ENCODE assay signal across 26 cellular contexts in genomic region chr21:46347203-46347550, GRCh38. TPM values are rescaled to one million over a fixed set of nuclear protein-coding genes. Genes with fewer than 3 reads are reported as not detected.
DNase-seq lines count a peak whose midpoint lies in the region; ATAC-seq, FAIRE-seq and TF ChIP-seq lines count a peak whose summit lies in the region.
"Had no signal": no experiment of that assay in that cellular context is flagged by ENCODE, and none has a peak within 500 bp of the region (broad histone marks: within the 10 kb centered on the region; RNA-seq: fewer than 3 reads in every experiment).

No MANE protein-coding gene starts in this region.

- intact Hi-C loops in right cardiac atrium (cut with DNase I): no loop called here
- intact Hi-C loops in psoas muscle (cut with DNase I): loop anchor here in 1 of 2 donors (2.0 kb wide), 1 partner anchor 48 kb away; no protein-coding TSS in a partner anchor

- peak; percentile 4 to 15 for ATAC-seq in right cardiac atrium
- no peak for ATAC-seq in psoas muscle
- ATAC-seq in GM21367 (IDR thresholded peaks at IDR 0.05; ENCODE audit: unreplicated experiment): no peak
- ATAC-seq in activated naive CD4-positive, alpha-beta T cell treated with anti-CD3 and anti-CD28 coated beads, Interleukin-2, amount 50 U/mL, for 72 hours: no peak

- H3K36me3 ChIP-seq in right atrium auricular region (peaks cover 56% of the 10 kb centered on the region), bronchial epithelial cell (ENCODE audit: control insufficient read depth, insufficient read depth, low read length) (peaks cover 16% of the 10 kb centered on the region), psoas muscle (ENCODE audit: insufficient read depth in 1 of 2, low read depth in 1 of 2) (peaks cover 5 to 62% of the 10 kb centered on the region in 2 donors)

- no peak for DNase-seq in right cardiac atrium
- DNase-seq in right atrium auricular region (ENCODE audit: low spot score): no peak
- DNase-seq in bronchial epithelial cell (ENCODE audit: low read depth): no peak
- DNase-seq in psoas muscle: peak in 1 of 2 donors; percentile 54
- DNase-seq in iPS-NIHi11 (ENCODE audit: low spot score): no peak
- no peak for DNase-seq in activated naive CD4-positive, alpha-beta T cell treated with anti-CD3 and anti-CD28 coated beads, Interleukin-2, amount 50 U/mL, for 72 hours (ENCODE audit: low spot score in 2 of 2)
- DNase-seq: AML-193; CD4-positive, alpha-beta T cell; GOT3; HCEC 1CT; KBM-7; NCI-H1105 treated with DMSO at 0.1 percent for 48 hours; NCI-H146; NCI-H1930; NCI-H2107; NCI-H446; NCI-H524 treated with DMSO at 0.1 percent for 48 hours; NCI-H774; SJCRH30 had no signal

- no peak overlapping the region for H3K27ac ChIP-seq in right cardiac atrium (ENCODE audit: low read length)
- H3K27ac ChIP-seq in right atrium auricular region: peak overlapping the region in 1 of 2 donors; percentile 8
- peak overlapping the region; percentile 95 for H3K27ac ChIP-seq in psoas muscle
- H3K27ac ChIP-seq: A549; BLaER1 treated with 17β-estradiol and CSF1 and Interleukin-3, amounts not matched to agents 10 nM and 100 nM; SJCRH30 had no signal

- no peaks in the 10 kb centered on the region for H3K4me1 ChIP-seq in right cardiac atrium (ENCODE audit: control insufficient read depth, insufficient read depth, low read length)
- H3K4me1 ChIP-seq in right atrium auricular region: no peaks in the 10 kb centered on the region
- H3K4me1 ChIP-seq in psoas muscle: peaks cover 21% of the 10 kb centered on the region
- H3K4me1 ChIP-seq: A549; BLaER1 treated with 17β-estradiol and CSF1 and Interleukin-3, amounts not matched to agents 10 nM and 100 nM; SJCRH30 had no signal

- H3K27me3 ChIP-seq in right cardiac atrium (ENCODE audit: control insufficient read depth, insufficient read depth): no peaks in the 10 kb centered on the region
- H3K27me3 ChIP-seq in right atrium auricular region: no peaks in the 10 kb centered on the region
- H3K27me3 ChIP-seq in bronchial epithelial cell (ENCODE audit: control insufficient read depth, insufficient read depth, low read length): no peaks in the 10 kb centered on the region
- no peaks in the 10 kb centered on the region for H3K27me3 ChIP-seq in psoas muscle (ENCODE audit: insufficient read depth in 3 of 3, low read length in 2 of 3)
- H3K27me3 ChIP-seq: BLaER1 treated with 17β-estradiol and CSF1 and Interleukin-3, amounts not matched to agents 10 nM and 100 nM; MG63; SJCRH30 had no signal

- H3K9me3 ChIP-seq in right cardiac atrium (ENCODE audit: control insufficient read depth, low read length) (no peaks in the 10 kb centered on the region), right atrium auricular region (no peaks in the 10 kb centered on the region), psoas muscle (no peaks in the 10 kb centered on the region)
- H3K9me3 ChIP-seq: A549; BLaER1 treated with 17β-estradiol and CSF1 and Interleukin-3, amounts not matched to agents 10 nM and 100 nM; MG63; SJCRH30 had no signal

- no peak overlapping the region for H3K27ac Mint-ChIP-seq in activated naive CD4-positive, alpha-beta T cell treated with anti-CD3 and anti-CD28 coated beads, Interleukin-2, amount 50 U/mL, for 72 hours
- H3K27ac Mint-ChIP-seq: CD4-positive, alpha-beta T cell had no signal

- WGBS in right cardiac atrium: 64% methylated on average over 10 of the region's 10 CpGs
- WGBS in psoas muscle, 3 donors: 69 to 70% (median 70%) methylated on average over 10 of the region's 10 CpGs

- FAIRE-seq in bronchial epithelial cell (lab: Jason Lieb, UNC): peak; percentile 40
- FAIRE-seq: A549, D721Med, GM18507, RCC 7860 had no signal

- H3K9me3 Mint-ChIP-seq in activated naive CD4-positive, alpha-beta T cell treated with anti-CD3 and anti-CD28 coated beads, Interleukin-2, amount 50 U/mL, for 72 hours: no peaks in the 10 kb centered on the region
- H3K9me3 Mint-ChIP-seq: CD4-positive, alpha-beta T cell had no signal

- no peak for TF ChIP-seq CTCF in right atrium auricular region (IDR thresholded peaks at IDR 0.05)
- no peak for TF ChIP-seq CTCF in bronchial epithelial cell (IDR thresholded peaks at IDR 0.05; ENCODE audit: insufficient read depth, low read length, severe bottlenecking)
- TF ChIP-seq CTCF in psoas muscle (IDR thresholded peaks at IDR 0.05): no peak

- H3K36me3 Mint-ChIP-seq in activated naive CD4-positive, alpha-beta T cell treated with anti-CD3 and anti-CD28 coated beads, Interleukin-2, amount 50 U/mL, for 72 hours: peaks cover 0 to 4% of the 10 kb centered on the region in 2 donors

- H3K4me3 ChIP-seq in right cardiac atrium (ENCODE audit: low read length) (no peak overlapping the region), right atrium auricular region (no peak overlapping the region), bronchial epithelial cell (ENCODE audit: low read depth, low read length) (no peak overlapping the region), psoas muscle (no peak overlapping the region)
- H3K4me3 ChIP-seq: A549; BLaER1 treated with 17β-estradiol and CSF1 and Interleukin-3, amounts not matched to agents 10 nM and 100 nM; MG63; SJCRH30 had no signal

RNA-seq across cellular contexts. Expression of gene PCNT, which starts 23.2 kb away (rescaled TPM):
- total RNA-seq in right cardiac atrium (10 to 100 TPM; 25.3 to 29.6 (median 27.9) TPM), right atrium auricular region (10 to 100 TPM; 31.7 to 40.3 TPM), bronchial epithelial cell (11.1 and 11.3 TPM in 2 replicates), psoas muscle (100 to 1,000 TPM in 3 of 4 donors, 10 to 100 TPM in 1; 99.4 to 642 (median 295) TPM)
- polyA plus RNA-seq in right cardiac atrium (20.8 TPM), psoas muscle (100 to 1,000 TPM; 118 to 294 (median 248) TPM)
- 10 to 100 TPM; 52.8 to 63.4 TPM for total RNA-seq in activated naive CD4-positive, alpha-beta T cell treated with anti-CD3 and anti-CD28 coated beads, Interleukin-2, amount 50 U/mL, for 72 hours

RNA-seq across cellular contexts. Expression of gene C21orf58, which starts 23.5 kb away (rescaled TPM):
- total RNA-seq in right cardiac atrium: 1 to 10 TPM in 3 of 4 donors, under 1 TPM in 1; 0.84 to 2.1 (median 1.7) TPM
- polyA plus RNA-seq in right cardiac atrium: 1.4 TPM
- total RNA-seq in right atrium auricular region: under 1 TPM; 0.31 to 0.74 TPM
- total RNA-seq in bronchial epithelial cell: 0.53 and 0.77 TPM in 2 replicates
- 1 to 10 TPM in 3 of 4 donors, under 1 TPM in 1; 0.49 to 3.0 (median 1.1) TPM for total RNA-seq in psoas muscle
- 1 to 10 TPM in 1 of 3 donors, under 1 TPM in 2; 0.38 to 2.3 (median 0.47) TPM for polyA plus RNA-seq in psoas muscle
- total RNA-seq in activated naive CD4-positive, alpha-beta T cell treated with anti-CD3 and anti-CD28 coated beads, Interleukin-2, amount 50 U/mL, for 72 hours: 10 to 100 TPM; 20.7 to 36.0 TPM

Comparison
In these comparisons a context has a peak if more than half of its experiments do, and no peak if none do; other contexts are left out.
1. ATAC-seq: peak in right cardiac atrium (2 of 2); none in psoas muscle (0 of 4), GM21367 (single experiment) and activated naive CD4-positive, alpha-beta T cell treated with anti-CD3 and anti-CD28 coated beads, Interleukin-2, amount 50 U/mL, for 72 hours (0 of 2).
2. RNA of gene C21orf58, which starts 23.5 kb away (total RNA-seq): 20.7 to 36.0 TPM in activated naive CD4-positive, alpha-beta T cell treated with anti-CD3 and anti-CD28 coated beads, Interleukin-2, amount 50 U/mL, for 72 hours; 0.84 to 2.1 TPM in right cardiac atrium, 0.49 to 3.0 TPM in psoas muscle, 0.31 to 0.74 TPM in right atrium auricular region and 0.53 to 0.77 TPM in bronchial epithelial cell; every median in the first group is over 4 times any median in the second.